ENCODE assay signal across 27 cellular contexts in the genomic region with DNA sequence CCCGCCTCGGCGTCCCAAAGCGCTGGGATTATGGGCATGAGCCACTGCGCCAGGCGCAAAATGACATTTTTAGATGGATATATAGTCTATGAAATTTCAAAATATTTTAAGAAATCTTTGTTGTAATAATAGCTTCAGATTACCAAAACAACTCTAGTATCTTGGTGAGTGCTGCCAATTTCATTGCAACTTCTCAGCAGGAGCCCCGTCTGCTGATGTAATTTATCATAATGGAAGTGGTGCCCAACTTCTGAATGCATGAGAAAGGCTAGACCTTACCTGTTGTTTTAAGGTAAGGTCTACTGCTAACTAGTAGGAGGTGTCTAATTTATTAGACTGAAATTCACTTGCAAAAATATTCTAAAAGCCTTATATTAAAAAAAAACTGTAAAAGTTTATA.
"Had no signal": no experiment of that assay in that cellular context is flagged by ENCODE, and none has a peak within 500 bp of the region (broad histone marks: within the 10 kb centered on the region; RNA-seq: fewer than 3 reads in every experiment).

No MANE protein-coding gene starts in this region.

- H3K4me3 Mint-ChIP-seq: dendritic cell treated with granulocyte-macrophage colony-stimulating factor and Interleukin-4, amounts not matched to agents 40 ng/mL and 50 ng/mL, for 4 days; effector memory CD8-positive, alpha-beta T cell; endodermal cell; immature natural killer cell; mesothelial cell of epicardium; naive B cell; naive thymus-derived CD8-positive, alpha-beta T cell had no signal

- H3K27me3 Mint-ChIP-seq: dendritic cell treated with granulocyte-macrophage colony-stimulating factor and Interleukin-4, amounts not matched to agents 40 ng/mL and 50 ng/mL, for 4 days; effector memory CD8-positive, alpha-beta T cell; naive B cell; naive thymus-derived CD8-positive, alpha-beta T cell had no signal

- H3K4me3 ChIP-seq: colonic mucosa, esophagus squamous epithelium, gastroesophageal sphincter, heart left ventricle, hepatocyte, left lung, lower lobe of right lung, mucosa of descending colon had no signal

- DNase-seq: colonic mucosa; cortex of kidney; effector CD8-positive, alpha-beta T cell; effector memory CD8-positive, alpha-beta T cell; endodermal cell; erythroblast; esophagus squamous epithelium; foreskin keratinocyte; heart left ventricle; hypothalamus; immature natural killer cell; islet precursor cell; kidney; kidney glomerular epithelial cell; left colon; left lung; left ventricle myocardium superior; lower lobe of right lung; mesenchymal stem cell; mucosa of descending colon; naive B cell; naive thymus-derived CD8-positive, alpha-beta T cell had no signal

- ATAC-seq: effector memory CD8-positive, alpha-beta T cell; esophagus mucosa; foreskin keratinocyte; gastroesophageal sphincter; heart left ventricle; left colon; left lung; left ventricle myocardium superior; lower lobe of right lung; mucosa of descending colon; naive thymus-derived CD8-positive, alpha-beta T cell had no signal

- H3K4me1 Mint-ChIP-seq: mesothelial cell of epicardium, naive B cell had no signal

- H3K9me3 Mint-ChIP-seq: dendritic cell treated with granulocyte-macrophage colony-stimulating factor and Interleukin-4, amounts not matched to agents 40 ng/mL and 50 ng/mL, for 4 days; effector memory CD8-positive, alpha-beta T cell; endodermal cell; immature natural killer cell; mesothelial cell of epicardium; naive B cell; naive thymus-derived CD8-positive, alpha-beta T cell had no signal

- H3K27ac Mint-ChIP-seq: dendritic cell treated with granulocyte-macrophage colony-stimulating factor and Interleukin-4, amounts not matched to agents 40 ng/mL and 50 ng/mL, for 4 days; endodermal cell; mesothelial cell of epicardium; naive B cell had no signal
